ENCODE assay signal across 13 cellular contexts in the genomic region with DNA sequence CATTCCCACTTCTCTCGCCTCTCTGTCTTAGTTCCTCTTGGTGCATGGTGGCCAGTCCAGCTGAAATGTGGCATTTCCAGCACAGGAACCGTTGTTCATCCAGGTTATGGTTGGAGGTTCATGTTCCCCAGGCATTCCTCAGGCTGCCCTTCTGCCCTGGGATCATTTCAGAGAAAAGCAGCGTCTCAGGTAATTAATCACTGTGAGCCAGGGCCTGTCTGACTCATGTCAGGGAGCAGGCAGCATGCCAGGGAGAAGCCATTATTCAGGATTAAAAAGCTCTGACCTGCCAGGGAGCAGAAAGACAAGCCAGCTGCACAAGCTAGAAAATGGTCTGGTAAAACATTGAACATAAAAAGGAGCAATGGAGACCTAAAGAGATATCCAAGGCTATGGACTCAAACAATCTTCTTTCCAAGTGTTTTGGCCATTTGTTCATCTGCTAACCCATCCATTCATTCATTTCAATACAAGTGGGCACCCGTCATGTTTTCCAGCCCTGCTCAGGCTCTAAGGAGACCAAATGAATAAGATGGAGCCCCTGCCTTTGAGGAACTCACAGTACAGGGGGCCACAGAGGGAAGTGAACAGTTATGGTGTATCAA.
A peak's percentile ranks its signal among the peaks of the same experiment; 100 is the strongest.
DNase-seq lines count a peak whose midpoint lies in the region; ATAC-seq and TF ChIP-seq lines count a peak whose summit lies in the region.
"Had no signal": no experiment of that assay in that cellular context is flagged by ENCODE, and none has a peak within 500 bp of the region (broad histone marks: within the 10 kb centered on the region; RNA-seq: fewer than 3 reads in every experiment).

No MANE protein-coding gene starts in this region.

- no peaks in the 10 kb centered on the region; the same call in 1 of the 2 replicates for H3K9me3 ChIP-seq in SJSA1 (replicated peaks)
- H3K9me3 ChIP-seq: Caco-2 had no signal

- no peak for TF ChIP-seq CTCF in kidney epithelial cell (IDR thresholded peaks at IDR 0.05; ENCODE audit: insufficient read depth, low read length, poor library complexity, severe bottlenecking)

- no peaks in the 10 kb centered on the region for H3K4me1 Mint-ChIP-seq in activated T-cell treated with anti-CD3 and anti-CD28 coated beads, Interleukin-2, amount 50 U/mL, for 72 hours (ENCODE audit: low read depth)

- H3K4me3 ChIP-seq in SJSA1 (no peak overlapping the region), kidney epithelial cell (ENCODE audit: low read depth, low read length) (no peak overlapping the region)

- H3K27me3 ChIP-seq in SJSA1 (replicated peaks): no peaks in the 10 kb centered on the region
- no peaks in the 10 kb centered on the region for H3K27me3 ChIP-seq in kidney epithelial cell (ENCODE audit: control insufficient read depth, insufficient read depth, low read length)

- no peak for ATAC-seq in HG03521 (IDR thresholded peaks at IDR 0.05; ENCODE audit: unreplicated experiment)
- no peak for ATAC-seq in activated T-cell treated with anti-CD3 and anti-CD28 coated beads, Interleukin-2, amount 50 U/mL, for 72 hours (replicated peaks in 1 of 2)

- H3K27me3 Mint-ChIP-seq in activated T-cell treated with anti-CD3 and anti-CD28 coated beads, Interleukin-2, amount 50 U/mL, for 72 hours (ENCODE audit: low read depth): peaks cover 28% of the 10 kb centered on the region

- H3K4me1 ChIP-seq in SJSA1 (replicated peaks): peaks cover 32% of the 10 kb centered on the region
- H3K4me1 ChIP-seq: Caco-2 had no signal

- no peak overlapping the region for H3K27ac Mint-ChIP-seq in activated T-cell treated with anti-CD3 and anti-CD28 coated beads, Interleukin-2, amount 50 U/mL, for 72 hours
- H3K27ac Mint-ChIP-seq: activated CD4-positive, alpha-beta memory T cell treated with anti-CD3 and anti-CD28 coated beads for 36 hours had no signal

- H3K36me3 ChIP-seq in SJSA1 (no peaks in the 10 kb centered on the region), kidney epithelial cell (ENCODE audit: control insufficient read depth, insufficient read depth, low read length) (no peaks in the 10 kb centered on the region)

- H3K4me3 Mint-ChIP-seq in activated T-cell treated with anti-CD3 and anti-CD28 coated beads, Interleukin-2, amount 50 U/mL, for 72 hours: no peak overlapping the region
- H3K4me3 Mint-ChIP-seq: activated CD4-positive, alpha-beta memory T cell treated with anti-CD3 and anti-CD28 coated beads for 36 hours had no signal

- DNase-seq in DMS153 treated with DMSO at 0.1 percent for 48 hours (lab: John Stamatoyannopoulos, UW; ENCODE audit: unreplicated experiment) (peak; percentile 0), M059J (ENCODE audit: low read depth) (peak; percentile 94), SJSA1 (ENCODE audit: low read depth in 1 of 2, low spot score in 2 of 2) (peak; percentile 33 to 63), kidney epithelial cell (ENCODE audit: low read depth) (peak; percentile 64), NCI-H2196 treated with DMSO at 0.1 percent for 48 hours (lab: John Stamatoyannopoulos, UW; ENCODE audit: unreplicated experiment) (no peak), iPS-NIHi7 (ENCODE audit: extremely low spot score) (no peak)
- DNase-seq in activated T-cell treated with anti-CD3 and anti-CD28 coated beads, Interleukin-2, amount 50 U/mL, for 72 hours: no peak
- DNase-seq: activated CD4-positive, alpha-beta memory T cell treated with anti-CD3 and anti-CD28 coated beads for 36 hours; activated naive CD4-positive, alpha-beta T cell; Caco-2; foreskin fibroblast; left cardiac atrium had no signal

- no peaks in the 10 kb centered on the region for H3K9me3 Mint-ChIP-seq in activated T-cell treated with anti-CD3 and anti-CD28 coated beads, Interleukin-2, amount 50 U/mL, for 72 hours
- H3K9me3 Mint-ChIP-seq: activated CD4-positive, alpha-beta memory T cell treated with anti-CD3 and anti-CD28 coated beads for 36 hours had no signal

- H3K36me3 Mint-ChIP-seq in activated T-cell treated with anti-CD3 and anti-CD28 coated beads, Interleukin-2, amount 50 U/mL, for 72 hours (ENCODE audit: insufficient read depth in 2 of 2): no peaks in the 10 kb centered on the region
- H3K36me3 Mint-ChIP-seq: activated CD4-positive, alpha-beta memory T cell treated with anti-CD3 and anti-CD28 coated beads for 36 hours had no signal

- no peak overlapping the region for H3K27ac ChIP-seq in SJSA1

Comparison
In these comparisons a context has a peak if more than half of its experiments do, and no peak if none do; other contexts are left out.
1. DNase-seq: peak in DMS153 treated with DMSO at 0.1 percent for 48 hours (single experiment), M059J (single experiment), SJSA1 (2 of 2) and kidney epithelial cell (single experiment); none in NCI-H2196 treated with DMSO at 0.1 percent for 48 hours (single experiment), iPS-NIHi7 (single experiment) and activated T-cell treated with anti-CD3 and anti-CD28 coated beads, Interleukin-2, amount 50 U/mL, for 72 hours (0 of 2).